Comparison of ENCODE assay signal across 23 cellular contexts in the genomic region with DNA sequence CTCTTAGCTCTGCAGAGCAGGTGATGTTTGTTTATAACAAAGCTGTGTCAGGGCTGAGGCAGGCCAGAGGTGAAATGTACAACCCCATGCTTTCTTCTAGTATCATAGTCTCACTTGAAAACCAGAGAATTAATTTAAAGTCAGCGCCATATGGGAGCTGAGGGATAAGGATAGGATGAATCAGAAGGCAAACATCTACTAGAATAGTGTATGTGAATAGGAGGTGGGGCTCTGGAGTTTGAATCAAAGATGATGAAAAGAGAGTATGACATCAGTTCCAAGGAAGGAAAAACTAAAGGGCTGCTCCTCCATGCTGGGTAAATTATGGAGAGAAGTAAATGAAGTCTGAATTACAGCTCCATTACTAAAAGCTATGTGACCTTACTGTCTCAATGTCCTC.
A peak's percentile ranks its signal among the peaks of the same experiment; 100 is the strongest.
DNase-seq lines count a peak whose midpoint lies in the region; ATAC-seq and TF ChIP-seq lines count a peak whose summit lies in the region.
"Had no signal": no experiment of that assay in that cellular context is flagged by ENCODE, and none has a peak within 500 bp of the region (broad histone marks: within the 10 kb centered on the region; RNA-seq: fewer than 3 reads in every experiment).

No MANE protein-coding gene starts in this region.

- ATAC-seq in GM19351 (IDR thresholded peaks at IDR 0.05; ENCODE audit: unreplicated experiment): no peak
- ATAC-seq: A549; activated CD8-positive, alpha-beta memory T cell treated with anti-CD3 and anti-CD28 coated beads, Interleukin-2, amount 10 ng/mL, durations not matched to agents 7 days and 5 days; HepG2; left ventricle myocardium superior; SK-N-SH treated with all-trans-retinoic acid at 6 μM for 48 hours; upper lobe of right lung had no signal

- H3K36me3 ChIP-seq in mesenchymal stem cell (ENCODE audit: control insufficient read depth in 1 of 2, insufficient read depth in 2 of 2, low read depth in 1 of 2, low read length in 2 of 2) (no peaks in the 10 kb centered on the region), SK-N-SH (replicated peaks in 1 of 2; ENCODE audit: control insufficient read depth in 1 of 2, insufficient read depth in 2 of 2, low read length in 1 of 2) (no peaks in the 10 kb centered on the region)
- H3K36me3 ChIP-seq: upper lobe of right lung, WERI-Rb-1 had no signal

- H2AK5ac ChIP-seq in mesenchymal stem cell (ENCODE audit: low read length, severe bottlenecking): no peak overlapping the region

- no peaks in the 10 kb centered on the region for H3K79me2 ChIP-seq in SK-N-SH (ENCODE audit: insufficient read depth)
- H3K79me2 ChIP-seq: hepatocyte had no signal

- H3K4ac ChIP-seq in mesenchymal stem cell (ENCODE audit: low read depth in 1 of 2, low read length in 2 of 2): no peak overlapping the region

- POLR2A ChIA-PET in SK-N-SH (lab: Yijun Ruan, JAX): no interaction called here

- H3K4me3 ChIP-seq in mesenchymal stem cell (ENCODE audit: insufficient read depth in 1 of 2, low read depth in 1 of 2, low read length in 2 of 2) (no peak overlapping the region), SK-N-SH (ENCODE audit: low read depth in 2 of 2, low read length in 1 of 2) (no peak overlapping the region)
- H3K4me3 ChIP-seq: A549, hepatocyte, upper lobe of right lung had no signal

- TF ChIP-seq EP300 in SK-N-SH (IDR thresholded peaks at IDR 0.05; ENCODE audit: borderline replicate concordance in 1 of 2, low read depth in 1 of 2, low read length in 1 of 2): no peak

- H2BK15ac ChIP-seq in mesenchymal stem cell (ENCODE audit: low read depth, poor library complexity, severe bottlenecking): no peak overlapping the region

- no peak overlapping the region for H2BK12ac ChIP-seq in mesenchymal stem cell (ENCODE audit: low read length in 2 of 2)

- H4K8ac ChIP-seq in mesenchymal stem cell (ENCODE audit: low read length): no peak overlapping the region

- H3F3A ChIP-seq in SK-N-SH (replicated peaks; ENCODE audit: insufficient read depth): no peaks in the 10 kb centered on the region

- H3K9me3 ChIP-seq in mesenchymal stem cell (ENCODE audit: control insufficient read depth, low read length) (no peaks in the 10 kb centered on the region), SK-N-SH (no peaks in the 10 kb centered on the region)
- H3K9me3 ChIP-seq: A549, upper lobe of right lung had no signal

- no peaks in the 10 kb centered on the region for H3K27me3 ChIP-seq in mesenchymal stem cell (ENCODE audit: control insufficient read depth in 1 of 2, insufficient read depth in 1 of 2, low read length in 2 of 2)
- H3K27me3 ChIP-seq in SK-N-SH (ENCODE audit: insufficient read depth): no peaks in the 10 kb centered on the region
- H3K27me3 ChIP-seq: hepatocyte, upper lobe of right lung had no signal

- H4K20me1 ChIP-seq in SK-N-SH (ENCODE audit: insufficient read depth): no peaks in the 10 kb centered on the region

- H3K18ac ChIP-seq in mesenchymal stem cell (ENCODE audit: low read depth in 1 of 2, low read length in 2 of 2): no peak overlapping the region

- no peak overlapping the region for H2BK5ac ChIP-seq in mesenchymal stem cell (ENCODE audit: low read depth, low read length, poor library complexity, severe bottlenecking)

- no peak for TF ChIP-seq RAD21 in SK-N-SH (IDR thresholded peaks at IDR 0.05; ENCODE audit: low read length)

- H3K4me2 ChIP-seq in mesenchymal stem cell (ENCODE audit: low read length, poor library complexity, severe bottlenecking) (no peak overlapping the region), SK-N-SH (no peak overlapping the region)
- H3K4me2 ChIP-seq: A549, hepatocyte had no signal

- H3K27ac ChIP-seq in mesenchymal stem cell (ENCODE audit: low read length, poor library complexity, severe bottlenecking) (no peak overlapping the region), SK-N-SH (ENCODE audit: low read depth in 2 of 2, low read length in 1 of 2) (no peak overlapping the region)
- H3K27ac ChIP-seq: A549, hepatocyte, upper lobe of right lung, WERI-Rb-1 had no signal

- no peaks in the 10 kb centered on the region for H3K9me2 ChIP-seq in SK-N-SH

- no peak overlapping the region for H3K9ac ChIP-seq in mesenchymal stem cell (ENCODE audit: low read length)
- no peak overlapping the region for H3K9ac ChIP-seq in SK-N-SH

- no peak overlapping the region for H2BK120ac ChIP-seq in mesenchymal stem cell (ENCODE audit: low read depth, low read length)

- H2AFZ ChIP-seq in mesenchymal stem cell (ENCODE audit: low read depth, low read length) (no peak overlapping the region), SK-N-SH (ENCODE audit: low read depth) (no peak overlapping the region)
- H2AFZ ChIP-seq: hepatocyte had no signal

- 71% methylated on average over 1 of the region's 1 CpG for WGBS in mesenchymal stem cell
- WGBS in SK-N-SH (ENCODE audit: low lambda C conversion rate): 28% methylated on average over 1 of the region's 1 CpG

- no peak for TF ChIP-seq CTCF in SK-N-SH (IDR thresholded peaks at IDR 0.05)

- CTCF ChIA-PET in SK-N-SH (lab: Yijun Ruan, JAX): interaction anchor here (0.6 to 3.3 kb wide), 2 partner anchors 12 to 15 kb away, joined by 3 to 12 read pairs; no protein-coding TSS in a partner anchor

- DNase-seq in NCI-H2081 (lab: John Stamatoyannopoulos, UW) (peak; percentile 34 to 45), NCI-H2081 treated with DMSO at 0.1 percent for 48 hours (lab: John Stamatoyannopoulos, UW) (no peak), NCI-H146 (lab: John Stamatoyannopoulos, UW) (peak; percentile 57), NCI-H748 (lab: John Stamatoyannopoulos, UW; ENCODE audit: unreplicated experiment) (peak; percentile 95), mesenchymal stem cell (peak; percentile 11), NCI-H1694 (lab: John Stamatoyannopoulos, UW) (no peak), SK-N-SH (no peak)
- DNase-seq: activated CD4-positive, alpha-beta T cell treated with anti-CD3 and anti-CD28 coated beads, Interleukin-2, amount 10 ng/mL, durations not matched to agents 7 days and 5 days; activated CD8-positive, alpha-beta memory T cell treated with anti-CD3 and anti-CD28 coated beads, Interleukin-2, amount 10 ng/mL, durations not matched to agents 7 days and 5 days; aorta; cerebellar nuclear complex; COR-L47; GOT3; left ventricle myocardium superior; NCI-H1436 treated with DMSO at 0.1 percent for 48 hours; NK-92 treated with Interleukin-12 subunit alpha and Interleukin-12 subunit beta, amount 100 ng/mL, for 24 hours; upper lobe of right lung; WERI-Rb-1 had no signal

- H3K23ac ChIP-seq in mesenchymal stem cell (ENCODE audit: low read length in 2 of 2): no peak overlapping the region

- H3K79me1 ChIP-seq in mesenchymal stem cell (replicated peaks; ENCODE audit: low read length, poor library complexity, severe bottlenecking): no peaks in the 10 kb centered on the region

- no peak overlapping the region for H3K14ac ChIP-seq in mesenchymal stem cell (ENCODE audit: low read length in 2 of 2)

- H3K4me1 ChIP-seq in mesenchymal stem cell (ENCODE audit: control insufficient read depth, insufficient read depth, low read depth, low read length): no peaks in the 10 kb centered on the region
- no peaks in the 10 kb centered on the region for H3K4me1 ChIP-seq in SK-N-SH (ENCODE audit: control insufficient read depth in 1 of 2, insufficient read depth in 2 of 2, low read depth in 1 of 2, low read length in 1 of 2)
- H3K4me1 ChIP-seq: A549, upper lobe of right lung had no signal

- H4K91ac ChIP-seq in mesenchymal stem cell (ENCODE audit: low read length): no peak overlapping the region

TF ChIP-seq in SK-N-SH, 30 proteins besides CTCF, POLR2A, EP300 and RAD21:
- TF ChIP-seq CHD2 (IDR thresholded peaks at IDR 0.05; ENCODE audit: low read length, partially characterized antibody) (no peak), RXRA (IDR thresholded peaks at IDR 0.05; ENCODE audit: borderline replicate concordance, low read depth) (no peak), TAF1 (IDR thresholded peaks at IDR 0.05; ENCODE audit: borderline replicate concordance, low read depth, low read length) (no peak), GABPA (IDR thresholded peaks at IDR 0.05; ENCODE audit: low read depth) (no peak), JUND (IDR thresholded peaks at IDR 0.05) (no peak), TEAD4 (IDR thresholded peaks at IDR 0.05; ENCODE audit: borderline replicate concordance, insufficient read depth) (no peak)

Comparison
In these comparisons a context has a peak if more than half of its experiments do, and no peak if none do; other contexts are left out.
1. DNase-seq: peak in NCI-H2081 (2 of 2), NCI-H146 (single experiment), NCI-H748 (single experiment) and mesenchymal stem cell (single experiment); none in NCI-H2081 treated with DMSO at 0.1 percent for 48 hours (single experiment), NCI-H1694 (single experiment) and SK-N-SH (single experiment).